Comparison of ENCODE assay signal across 11 cellular contexts in genomic region chr9:16505159-16505558, GRCh38.
DNase-seq lines count a peak whose midpoint lies in the region; ATAC-seq lines count a peak whose summit lies in the region.
"Had no signal": no experiment of that assay in that cellular context is flagged by ENCODE, and none has a peak within 500 bp of the region (broad histone marks: within the 10 kb centered on the region; RNA-seq: fewer than 3 reads in every experiment).

No MANE protein-coding gene starts in this region.

- no peaks in the 10 kb centered on the region for H3K9me3 ChIP-seq in mesodermal cell (ENCODE audit: control insufficient read depth, low read length)
- H3K9me3 ChIP-seq in aorta (ENCODE audit: control insufficient read depth, low read length) = no peaks in the 10 kb centered on the region

- no peaks in the 10 kb centered on the region for H3K27me3 ChIP-seq in aorta (ENCODE audit: control insufficient read depth in 1 of 2, insufficient read depth in 2 of 2, low read length in 1 of 2)

- H3K36me3 ChIP-seq in mesodermal cell (ENCODE audit: control insufficient read depth, insufficient read depth, low read length) (no peaks in the 10 kb centered on the region), aorta (ENCODE audit: control insufficient read depth in 1 of 2, insufficient read depth in 2 of 2, low read length in 1 of 2) (no peaks in the 10 kb centered on the region)

- H3K4me1 ChIP-seq in mesodermal cell (ENCODE audit: control insufficient read depth, insufficient read depth, low read length, poor library complexity, severe bottlenecking) (peaks cover 30% of the 10 kb centered on the region), aorta (ENCODE audit: control insufficient read depth in 1 of 2, insufficient read depth in 2 of 2, low read length in 2 of 2) (peaks cover 0 to 8% of the 10 kb centered on the region in 2 donors)

- no peak for ATAC-seq in aorta (ENCODE audit: low FRiP score)
- ATAC-seq in activated CD4-positive, CD25-positive, alpha-beta regulatory T cell treated with anti-CD3 and anti-CD28 coated beads, Interleukin-2, amount 50 U/mL, for 24 hours = no peak
- ATAC-seq in stimulated activated memory B cell treated with anti-CD40 and anti-IgM and Interleukin-4, amounts not matched to agents 10 μg/mL and 1 μg/mL and 100 μg/mL, for 72 hours = no peak
- ATAC-seq: activated naive CD4-positive, alpha-beta T cell treated with anti-CD3 and anti-CD28 coated beads, Interleukin-2, amount 50 U/mL, for 72 hours; natural killer cell had no signal

- WGBS in mesodermal cell (ENCODE audit: insufficient coverage in 2 of 2), 2 experiments = 63% methylated on average over 2 of the region's 2 CpGs
- 2 to 5% methylated on average over 2 of the region's 2 CpGs for WGBS in aorta, 2 donors

- no peaks in the 10 kb centered on the region for H3K27me3 Mint-ChIP-seq in stimulated activated memory B cell treated with anti-CD40 and anti-IgM and Interleukin-4, amounts not matched to agents 10 μg/mL and 1 μg/mL and 100 μg/mL, for 72 hours
- H3K27me3 Mint-ChIP-seq: activated CD4-positive, alpha-beta memory T cell treated with anti-CD3 and anti-CD28 coated beads for 36 hours had no signal

- intact Hi-C loops in aorta (cut with DNase I) = no loop called here

- H3K36me3 Mint-ChIP-seq in stimulated activated memory B cell treated with anti-CD40 and anti-IgM and Interleukin-4, amounts not matched to agents 10 μg/mL and 1 μg/mL and 100 μg/mL, for 72 hours = no peaks in the 10 kb centered on the region
- H3K36me3 Mint-ChIP-seq: activated CD4-positive, alpha-beta memory T cell treated with anti-CD3 and anti-CD28 coated beads for 36 hours; activated naive CD4-positive, alpha-beta T cell treated with anti-CD3 and anti-CD28 coated beads, Interleukin-2, amount 50 U/mL, for 72 hours; natural killer cell had no signal

- H3K9me3 Mint-ChIP-seq in stimulated activated memory B cell treated with anti-CD40 and anti-IgM and Interleukin-4, amounts not matched to agents 10 μg/mL and 1 μg/mL and 100 μg/mL, for 72 hours = no peaks in the 10 kb centered on the region
- H3K9me3 Mint-ChIP-seq: activated CD4-positive, alpha-beta memory T cell treated with anti-CD3 and anti-CD28 coated beads for 36 hours; natural killer cell had no signal

- H3K4me3 ChIP-seq in mesodermal cell (ENCODE audit: extremely low read depth, insufficient read depth, low read length, poor library complexity, severe bottlenecking) (no peak overlapping the region), aorta (ENCODE audit: low read length in 2 of 2) (no peak overlapping the region)

- H3K27ac Mint-ChIP-seq in stimulated activated memory B cell treated with anti-CD40 and anti-IgM and Interleukin-4, amounts not matched to agents 10 μg/mL and 1 μg/mL and 100 μg/mL, for 72 hours = no peak overlapping the region
- H3K27ac Mint-ChIP-seq: activated CD4-positive, alpha-beta memory T cell treated with anti-CD3 and anti-CD28 coated beads for 36 hours; activated naive CD4-positive, alpha-beta T cell treated with anti-CD3 and anti-CD28 coated beads, Interleukin-2, amount 50 U/mL, for 72 hours; natural killer cell had no signal

- no peak overlapping the region for H3K4me3 Mint-ChIP-seq in stimulated activated memory B cell treated with anti-CD40 and anti-IgM and Interleukin-4, amounts not matched to agents 10 μg/mL and 1 μg/mL and 100 μg/mL, for 72 hours
- H3K4me3 Mint-ChIP-seq: activated CD4-positive, alpha-beta memory T cell treated with anti-CD3 and anti-CD28 coated beads for 36 hours; natural killer cell had no signal

- H3K27ac ChIP-seq in mesodermal cell (ENCODE audit: low read depth, low read length, severe bottlenecking) = peak overlapping the region; percentile 83
- H3K27ac ChIP-seq in aorta (ENCODE audit: low read depth in 1 of 2, low read length in 2 of 2) = peak overlapping the region; percentile 17 to 77

- DNase-seq in M059J (ENCODE audit: low read depth) = peak; percentile 94
- DNase-seq in dedifferentiated amniotic fluid mesenchymal stem cell (ENCODE audit: extremely low spot score) = peak; percentile 39
- no peak for DNase-seq in aorta
- no peak for DNase-seq in activated CD8-positive, alpha-beta memory T cell treated with anti-CD3 and anti-CD28 coated beads, Interleukin-2, amount 50 U/mL, for 48 hours
- DNase-seq: activated CD4-positive, alpha-beta memory T cell treated with anti-CD3 and anti-CD28 coated beads for 36 hours; natural killer cell; NCI-H1417 treated with DMSO at 0.1 percent for 48 hours had no signal

- H3K4me1 Mint-ChIP-seq in stimulated activated memory B cell treated with anti-CD40 and anti-IgM and Interleukin-4, amounts not matched to agents 10 μg/mL and 1 μg/mL and 100 μg/mL, for 72 hours = no peaks in the 10 kb centered on the region

Comparison
In these comparisons a context has a peak if more than half of its experiments do, and no peak if none do; other contexts are left out.
1. DNase-seq: peak in M059J (single experiment) and dedifferentiated amniotic fluid mesenchymal stem cell (single experiment); none in aorta (0 of 2) and activated CD8-positive, alpha-beta memory T cell treated with anti-CD3 and anti-CD28 coated beads, Interleukin-2, amount 50 U/mL, for 48 hours (single experiment).